Comparison of ENCODE assay signal across 21 cellular contexts in genomic region chr4:15201782-15202181, GRCh38.
"Had no signal": no experiment of that assay in that cellular context is flagged by ENCODE, and none has a peak within 500 bp of the region (broad histone marks: within the 10 kb centered on the region; RNA-seq: fewer than 3 reads in every experiment).

No MANE protein-coding gene starts in this region.

- H3K27ac Mint-ChIP-seq: activated CD4-positive, alpha-beta T cell treated with anti-CD3 and anti-CD28 coated beads, Interleukin-2, amount 10 ng/mL, durations not matched to agents 7 days and 5 days; activated CD8-positive, alpha-beta T cell treated with anti-CD3 and anti-CD28 coated beads, Interleukin-2, amount 10 ng/mL, durations not matched to agents 7 days and 5 days; activated naive CD4-positive, alpha-beta T cell treated with anti-CD3 and anti-CD28 coated beads, Interleukin-2, amount 50 U/mL, for 24 hours; T-helper 1 cell treated with Interleukin-12 subunit alpha and Interleukin-12 subunit beta and Interleukin-4 antibody, amounts not matched to agents 30 μg/mL and 1 μg/mL, for 36 hours; T-helper 2 cell treated with Interferon-gamma antibody and Interleukin-4, amounts not matched to agents 5 μg/mL and 100 μg/mL, for 36 hours had no signal

- DNase-seq: activated CD4-positive, alpha-beta T cell treated with anti-CD3 and anti-CD28 coated beads, Interleukin-2, amount 10 ng/mL, durations not matched to agents 7 days and 5 days; activated CD8-positive, alpha-beta T cell treated with anti-CD3 and anti-CD28 coated beads, Interleukin-2, amount 10 ng/mL, durations not matched to agents 7 days and 5 days; activated effector memory CD4-positive, alpha-beta T cell treated with anti-CD3 and anti-CD28 coated beads, Interleukin-2, amount 50 U/mL, for 16 hours; activated naive CD4-positive, alpha-beta T cell; amniotic stem cell; aorta; MM.1S; MV-4-11; NCI-H1092; NCI-H1436 treated with DMSO at 0.1 percent for 48 hours; NCI-H1694 treated with DMSO at 0.1 percent for 48 hours; NCI-H2029; NCI-H345; NCI-H524 treated with DMSO at 0.1 percent for 48 hours; SHP77 treated with DMSO at 0.1 percent for 48 hours; SK-N-SH had no signal

- H3K4me1 Mint-ChIP-seq: activated CD4-positive, alpha-beta T cell treated with anti-CD3 and anti-CD28 coated beads, Interleukin-2, amount 10 ng/mL, durations not matched to agents 7 days and 5 days; activated naive CD4-positive, alpha-beta T cell treated with anti-CD3 and anti-CD28 coated beads, Interleukin-2, amount 50 U/mL, for 24 hours; central memory CD8-positive, alpha-beta T cell had no signal

- ATAC-seq: activated CD8-positive, alpha-beta T cell treated with anti-CD3 and anti-CD28 coated beads, Interleukin-2, amount 10 ng/mL, durations not matched to agents 7 days and 5 days; Panc1 had no signal

- H3K27me3 Mint-ChIP-seq: activated CD4-positive, alpha-beta T cell treated with anti-CD3 and anti-CD28 coated beads, Interleukin-2, amount 10 ng/mL, durations not matched to agents 7 days and 5 days had no signal

- H3K4me3 Mint-ChIP-seq: activated CD4-positive, alpha-beta T cell treated with anti-CD3 and anti-CD28 coated beads, Interleukin-2, amount 10 ng/mL, durations not matched to agents 7 days and 5 days; activated CD8-positive, alpha-beta T cell treated with anti-CD3 and anti-CD28 coated beads, Interleukin-2, amount 10 ng/mL, durations not matched to agents 7 days and 5 days; activated naive CD4-positive, alpha-beta T cell treated with anti-CD3 and anti-CD28 coated beads, Interleukin-2, amount 50 U/mL, for 24 hours; central memory CD8-positive, alpha-beta T cell; T-helper 1 cell treated with Interleukin-12 subunit alpha and Interleukin-12 subunit beta and Interleukin-4 antibody, amounts not matched to agents 30 μg/mL and 1 μg/mL, for 36 hours; T-helper 2 cell treated with Interferon-gamma antibody and Interleukin-4, amounts not matched to agents 5 μg/mL and 100 μg/mL, for 36 hours had no signal
